ENCODE assay signal across 13 cellular contexts in genomic region chr4:48851651-48852050, GRCh38.
"Had no signal": no experiment of that assay in that cellular context is flagged by ENCODE, and none has a peak within 500 bp of the region (broad histone marks: within the 10 kb centered on the region; RNA-seq: fewer than 3 reads in every experiment).

No MANE protein-coding gene starts in this region.

- ATAC-seq: lower lobe of right lung had no signal

- DNase-seq: activated CD4-positive, alpha-beta T cell treated with anti-CD3 and anti-CD28 coated beads, Interleukin-2, amount 10 ng/mL, durations not matched to agents 7 days and 5 days; colonic mucosa; effector CD8-positive, alpha-beta T cell; immature natural killer cell; lower lobe of right lung; midbrain; naive B cell; small intestine; substantia nigra; T-helper 1 cell; transverse colon had no signal

- H3K9me3 Mint-ChIP-seq: immature natural killer cell had no signal

- H3K27ac ChIP-seq: colonic mucosa, lower lobe of right lung, neutrophil, right atrium auricular region, transverse colon had no signal

- H3K4me1 Mint-ChIP-seq: activated CD4-positive, alpha-beta T cell treated with anti-CD3 and anti-CD28 coated beads, Interleukin-2, amount 10 ng/mL, durations not matched to agents 7 days and 5 days had no signal

- H3K4me3 Mint-ChIP-seq: activated CD4-positive, alpha-beta T cell treated with anti-CD3 and anti-CD28 coated beads, Interleukin-2, amount 10 ng/mL, durations not matched to agents 7 days and 5 days; immature natural killer cell; naive B cell had no signal

- H3K27me3 Mint-ChIP-seq: activated CD4-positive, alpha-beta T cell treated with anti-CD3 and anti-CD28 coated beads, Interleukin-2, amount 10 ng/mL, durations not matched to agents 7 days and 5 days; naive B cell had no signal
